12 cellular contexts compared by ENCODE assay signal in genomic region chr6:113377362-113377942, GRCh38.
DNase-seq lines count a peak whose midpoint lies in the region; ATAC-seq, FAIRE-seq and TF ChIP-seq lines count a peak whose summit lies in the region.
"Had no signal": no experiment of that assay in that cellular context is flagged by ENCODE, and none has a peak within 500 bp of the region (broad histone marks: within the 10 kb centered on the region; RNA-seq: fewer than 3 reads in every experiment).

No MANE protein-coding gene starts in this region.

- H3K27ac Mint-ChIP-seq in nephron progenitor cell: peak overlapping the region; percentile 93
- H3K27ac Mint-ChIP-seq: activated CD4-positive, alpha-beta T cell treated with anti-CD3 and anti-CD28 coated beads for 36 hours; activated naive CD4-positive, alpha-beta T cell treated with anti-CD3 and anti-CD28 coated beads, Interleukin-2, amount 10 ng/mL, durations not matched to agents 7 days and 5 days had no signal

- ATAC-seq in GM19025 (IDR thresholded peaks at IDR 0.05; ENCODE audit: low read depth, unreplicated experiment) (peak; percentile 54), GM21786 (IDR thresholded peaks at IDR 0.05; ENCODE audit: unreplicated experiment) (peak; percentile 69), HG03175 (IDR thresholded peaks at IDR 0.05; ENCODE audit: unreplicated experiment) (peak; percentile 68)
- ATAC-seq: activated CD4-positive, alpha-beta T cell treated with anti-CD3 and anti-CD28 coated beads for 36 hours had no signal

- FAIRE-seq in frontal cortex (lab: Jason Lieb, UNC): no peak

- no peak overlapping the region for H3K4me3 Mint-ChIP-seq in nephron progenitor cell
- H3K4me3 Mint-ChIP-seq: activated CD4-positive, alpha-beta T cell treated with anti-CD3 and anti-CD28 coated beads for 36 hours; activated naive CD4-positive, alpha-beta T cell treated with anti-CD3 and anti-CD28 coated beads, Interleukin-2, amount 10 ng/mL, durations not matched to agents 7 days and 5 days had no signal

- no peaks in the 10 kb centered on the region for H3K27me3 Mint-ChIP-seq in nephron progenitor cell (ENCODE audit: low read depth, poor library complexity)
- H3K27me3 Mint-ChIP-seq: activated CD4-positive, alpha-beta T cell treated with anti-CD3 and anti-CD28 coated beads for 36 hours; activated naive CD4-positive, alpha-beta T cell treated with anti-CD3 and anti-CD28 coated beads, Interleukin-2, amount 10 ng/mL, durations not matched to agents 7 days and 5 days had no signal

- no peak for TF ChIP-seq CTCF in nephron progenitor cell (IDR thresholded peaks at IDR 0.05)

- peaks cover 39% of the 10 kb centered on the region for H3K4me1 Mint-ChIP-seq in nephron progenitor cell
- H3K4me1 Mint-ChIP-seq: activated CD4-positive, alpha-beta T cell treated with anti-CD3 and anti-CD28 coated beads for 36 hours; activated naive CD4-positive, alpha-beta T cell treated with anti-CD3 and anti-CD28 coated beads, Interleukin-2, amount 10 ng/mL, durations not matched to agents 7 days and 5 days had no signal

- DNase-seq in nephron progenitor cell: no peak
- no peak for DNase-seq in frontal cortex (ENCODE audit: low spot score in 2 of 2)
- no peak for DNase-seq in ACHN
- no peak for DNase-seq in NCI-H226
- DNase-seq in SKM-1 treated with dmso at 0.1 percent for 144 hours (lab: John Stamatoyannopoulos, UW; ENCODE audit: unreplicated experiment): no peak
- DNase-seq: activated CD4-positive, alpha-beta T cell treated with anti-CD3 and anti-CD28 coated beads for 36 hours; activated naive CD4-positive, alpha-beta T cell treated with anti-CD3 and anti-CD28 coated beads, Interleukin-2, amount 10 ng/mL, durations not matched to agents 7 days and 5 days; NCI-H748 treated with DMSO at 0.1 percent for 48 hours; nucleus accumbens had no signal

- in situ Hi-C loops in ACHN (cut with HindIII; ENCODE audit: low pct_ligation_motif_present, low pct_unique_long_range_greater_than_20kb, low sequenced_read_pairs): no loop called here

- no peaks in the 10 kb centered on the region for H3K9me3 Mint-ChIP-seq in nephron progenitor cell
- H3K9me3 Mint-ChIP-seq: activated naive CD4-positive, alpha-beta T cell treated with anti-CD3 and anti-CD28 coated beads, Interleukin-2, amount 10 ng/mL, durations not matched to agents 7 days and 5 days had no signal

- no peaks in the 10 kb centered on the region for H3K36me3 Mint-ChIP-seq in nephron progenitor cell (ENCODE audit: low read depth)
- H3K36me3 Mint-ChIP-seq: activated naive CD4-positive, alpha-beta T cell treated with anti-CD3 and anti-CD28 coated beads, Interleukin-2, amount 10 ng/mL, durations not matched to agents 7 days and 5 days had no signal
